20 cellular contexts compared by ENCODE assay signal in the genomic region with DNA sequence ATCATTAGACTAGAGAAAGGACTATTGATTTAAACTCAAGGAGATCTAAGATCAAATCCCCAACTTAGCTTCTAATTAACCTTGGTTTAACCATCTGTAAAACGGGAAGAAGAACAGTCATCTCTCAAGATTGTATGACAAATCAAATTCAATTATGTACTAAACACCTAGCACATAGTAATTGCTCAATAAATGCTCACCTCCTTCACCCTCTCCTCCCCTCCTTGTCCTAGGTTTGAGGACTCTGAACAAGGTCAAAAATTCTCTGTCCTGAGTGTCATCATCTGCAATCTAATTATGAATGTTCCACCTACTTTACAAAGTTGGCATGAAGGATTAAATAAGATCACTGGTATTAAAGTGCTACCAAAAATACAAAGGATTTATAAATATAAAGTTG.
"Had no signal": no experiment of that assay in that cellular context is flagged by ENCODE, and none has a peak within 500 bp of the region (broad histone marks: within the 10 kb centered on the region; RNA-seq: fewer than 3 reads in every experiment).

No MANE protein-coding gene starts in this region.

- H3K27me3 Mint-ChIP-seq: T-helper 17 cell had no signal

- H3K36me3 Mint-ChIP-seq: activated naive CD4-positive, alpha-beta T cell treated with anti-CD3 and anti-CD28 coated beads, Interleukin-2, amount 50 U/mL, for 72 hours; stimulated activated effector memory CD8-positive, alpha-beta T cell treated with anti-CD3 and anti-CD28 coated beads, Interleukin-12 subunit alpha, Interleukin-12 subunit beta, amount 100 ng/mL, for 72 hours; WTC11 had no signal

- ATAC-seq: activated CD8-positive, alpha-beta T cell treated with anti-CD3 and anti-CD28 coated beads, Interleukin-2, amount 10 ng/mL, durations not matched to agents 7 days and 5 days; activated naive CD4-positive, alpha-beta T cell treated with anti-CD3 and anti-CD28 coated beads, Interleukin-2, amount 50 U/mL, for 72 hours; foreskin keratinocyte; stimulated activated effector memory CD8-positive, alpha-beta T cell treated with anti-CD3 and anti-CD28 coated beads, Interleukin-12 subunit alpha, Interleukin-12 subunit beta, amount 100 ng/mL, for 72 hours; T-helper 17 cell; WTC11 had no signal

- H3K4me1 ChIP-seq: body of pancreas, foreskin keratinocyte, psoas muscle had no signal

- H3K9me3 ChIP-seq: body of pancreas, psoas muscle, tibial nerve had no signal

- H3K9me3 Mint-ChIP-seq: endodermal cell, WTC11 had no signal

- H3K27me3 ChIP-seq: foreskin keratinocyte, tibial nerve had no signal

- H3K4me3 Mint-ChIP-seq: activated CD8-positive, alpha-beta T cell treated with anti-CD3 and anti-CD28 coated beads, Interleukin-2, amount 10 ng/mL, durations not matched to agents 7 days and 5 days; endodermal cell; stimulated activated effector memory CD8-positive, alpha-beta T cell treated with anti-CD3 and anti-CD28 coated beads, Interleukin-12 subunit alpha, Interleukin-12 subunit beta, amount 100 ng/mL, for 72 hours; T-helper 17 cell; WTC11 had no signal

- H3K27ac Mint-ChIP-seq: activated CD8-positive, alpha-beta T cell treated with anti-CD3 and anti-CD28 coated beads, Interleukin-2, amount 10 ng/mL, durations not matched to agents 7 days and 5 days; activated naive CD4-positive, alpha-beta T cell treated with anti-CD3 and anti-CD28 coated beads, Interleukin-2, amount 50 U/mL, for 72 hours; endodermal cell; stimulated activated effector memory CD8-positive, alpha-beta T cell treated with anti-CD3 and anti-CD28 coated beads, Interleukin-12 subunit alpha, Interleukin-12 subunit beta, amount 100 ng/mL, for 72 hours; T-helper 17 cell; WTC11 had no signal

- H3K27ac ChIP-seq: foreskin keratinocyte, psoas muscle had no signal

- H3K36me3 ChIP-seq: tibial nerve had no signal

- H3K4me1 Mint-ChIP-seq: endodermal cell; stimulated activated effector memory CD8-positive, alpha-beta T cell treated with anti-CD3 and anti-CD28 coated beads, Interleukin-12 subunit alpha, Interleukin-12 subunit beta, amount 100 ng/mL, for 72 hours; T-helper 17 cell had no signal

- DNase-seq: activated CD4-positive, alpha-beta T cell treated with anti-CD3 and anti-CD28 coated beads for 4 hours; activated CD8-positive, alpha-beta memory T cell treated with anti-CD3 and anti-CD28 coated beads, Interleukin-2, amount 50 U/mL, for 4 hours; activated CD8-positive, alpha-beta T cell treated with anti-CD3 and anti-CD28 coated beads, Interleukin-2, amount 10 ng/mL, durations not matched to agents 7 days and 5 days; activated effector memory CD4-positive, alpha-beta T cell treated with anti-CD3 and anti-CD28 coated beads, Interleukin-2, amount 50 U/mL, for 16 hours; activated T-cell treated with anti-CD3 and anti-CD28 coated beads, Interleukin-2, amount 50 U/mL, for 48 hours; amniotic stem cell; dermis blood vessel endothelial cell; endodermal cell; glutamatergic neuron; midbrain; stimulated activated CD4-positive, alpha-beta T cell treated with anti-CD3 and anti-CD28 coated beads, Interleukin-12 subunit alpha, Interleukin-12 subunit beta, amount 100 ng/mL, for 4 hours; T-helper 17 cell had no signal

- H3K4me3 ChIP-seq: body of pancreas, lung, psoas muscle, tibial nerve had no signal
